In genomic region chr10:98340261-98340675, GRCh38 we compare ENCODE assay signal across 9 cellular contexts.
A peak's percentile ranks its signal among the peaks of the same experiment; 100 is the strongest.
DNase-seq lines count a peak whose midpoint lies in the region; ATAC-seq and TF ChIP-seq lines count a peak whose summit lies in the region.
"Had no signal": no experiment of that assay in that cellular context is flagged by ENCODE, and none has a peak within 500 bp of the region (broad histone marks: within the 10 kb centered on the region; RNA-seq: fewer than 3 reads in every experiment).

No MANE protein-coding gene starts in this region.

- peak; percentile 40 for DNase-seq in AG20443 (ENCODE audit: low spot score)
- peak; percentile 96 for DNase-seq in cerebellar cortex (ENCODE audit: low spot score)
- DNase-seq in HUDEP-2 (lab: John Stamatoyannopoulos, UW; ENCODE audit: unreplicated experiment in 76 of 76) = no peak
- DNase-seq in ecto neural progenitor cell (ENCODE audit: low spot score) = no peak
- DNase-seq in Peyer's patch = no peak
- DNase-seq: pancreas had no signal

- no peak for TF ChIP-seq POLR2A in Peyer's patch (IDR thresholded peaks at IDR 0.05)

- no peak for TF ChIP-seq CTCF in Peyer's patch (IDR thresholded peaks at IDR 0.05)

- ATAC-seq in GM19324 (IDR thresholded peaks at IDR 0.05; ENCODE audit: low FRiP score, unreplicated experiment) = peak; percentile 42
- ATAC-seq in HG03103 (IDR thresholded peaks at IDR 0.05; ENCODE audit: low read depth, unreplicated experiment) = peak; percentile 42
- ATAC-seq in HG02840 (IDR thresholded peaks at IDR 0.05; ENCODE audit: low FRiP score, unreplicated experiment) = no peak

- H3K27ac ChIP-seq in Peyer's patch = no peak overlapping the region
- H3K27ac ChIP-seq: pancreas had no signal

- H3K36me3 ChIP-seq in Peyer's patch = no peaks in the 10 kb centered on the region
- H3K36me3 ChIP-seq: pancreas had no signal

- H3K27me3 ChIP-seq in Peyer's patch = no peaks in the 10 kb centered on the region
- H3K27me3 ChIP-seq: pancreas had no signal

- no peak overlapping the region for H3K4me3 ChIP-seq in Peyer's patch
- H3K4me3 ChIP-seq: pancreas had no signal

- no peaks in the 10 kb centered on the region for H3K9me3 ChIP-seq in Peyer's patch
- H3K9me3 ChIP-seq: pancreas had no signal

- H3K4me1 ChIP-seq in Peyer's patch = no peaks in the 10 kb centered on the region
- H3K4me1 ChIP-seq: pancreas had no signal

Comparison
In these comparisons a context has a peak if more than half of its experiments do, and no peak if none do; other contexts are left out.
1. DNase-seq: peak in AG20443 (single experiment) and cerebellar cortex (single experiment); none in HUDEP-2 (0 of 76), ecto neural progenitor cell (single experiment) and Peyer's patch (0 of 3).